ENCODE assay signal across 1 cellular context in the genomic region with DNA sequence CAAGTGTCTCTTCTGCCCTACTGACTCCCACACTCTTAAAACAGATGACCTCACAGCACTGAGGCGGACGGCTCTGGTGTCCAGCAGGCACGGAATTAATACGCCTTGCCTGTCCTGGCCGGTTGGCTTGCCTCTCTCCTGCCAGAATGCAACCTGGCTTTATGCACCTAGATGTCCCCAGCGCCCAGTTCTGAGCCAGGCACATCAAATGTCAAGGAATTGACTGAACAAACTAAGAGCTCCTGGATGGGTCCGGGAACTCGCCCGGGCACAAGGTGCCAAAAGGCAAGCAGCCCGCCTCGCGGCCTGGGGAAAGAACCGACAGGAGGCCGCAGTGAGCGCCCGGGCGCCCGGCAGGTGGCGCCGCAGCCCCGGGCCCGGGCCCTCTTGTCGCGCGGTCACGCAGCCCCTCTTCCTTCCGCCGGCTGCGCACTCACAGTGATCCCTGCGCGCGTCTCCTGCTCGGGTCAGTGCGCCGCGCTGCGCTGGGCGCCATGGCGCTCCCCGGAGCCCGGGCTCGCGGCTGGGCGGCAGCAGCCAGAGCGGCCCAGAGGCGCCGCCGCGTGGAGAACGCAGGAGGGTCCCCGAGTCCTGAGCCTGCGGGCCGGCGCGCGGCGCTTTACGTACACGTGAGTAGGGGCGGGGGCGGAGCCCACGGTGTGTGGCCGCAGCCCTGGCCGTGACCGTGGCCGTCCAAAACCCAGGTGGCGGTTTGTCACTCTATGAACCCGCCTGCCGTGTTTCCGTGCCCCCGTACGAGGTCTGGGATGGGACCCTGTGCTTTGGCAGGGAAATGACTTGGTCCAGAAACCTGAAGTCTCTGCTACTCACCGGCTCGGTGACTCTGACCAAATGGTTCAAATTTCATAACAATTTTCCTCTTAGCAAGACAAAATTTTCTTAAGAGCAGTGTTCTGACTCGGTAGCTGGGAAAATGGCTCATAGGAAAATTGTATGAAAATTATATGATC.
TF ChIP-seq lines count a peak whose summit lies in the region.

TSS of gene RSAD1 (plus strand) at position 470 of the 971 bp plus-strand sequence. CDS start at position 495, 25 bp downstream.

TF ChIP-seq in HepG2, 621 proteins besides CTCF, POLR2A, EP300 and RAD21 (continued from another document and continues in another):
- TF ChIP-seq EEA1 (CRISPR knock-in tag; IDR thresholded peaks at IDR 0.05; ENCODE audit: borderline replicate concordance) (no peak), ZNF547 (CRISPR knock-in tag; IDR thresholded peaks at IDR 0.05) (peak; percentile 39; the same call in 1 of the 2 replicates), CBX2 (IDR thresholded peaks at IDR 0.05; ENCODE audit: low read depth, low read length) (no peak), CBX2 (CRISPR knock-in tag; IDR thresholded peaks at IDR 0.05; ENCODE audit: low read depth) (peak; percentile 75; the same call in 1 of the 2 replicates), SP1 (IDR thresholded peaks at IDR 0.05) (no peak), SP1 (CRISPR knock-in tag; IDR thresholded peaks at IDR 0.05) (peak; percentile 39), SP2 (CRISPR knock-in tag; IDR thresholded peaks at IDR 0.05) (peak; percentile 31; the same call in 1 of the 2 replicates), ZNF12 (CRISPR knock-in tag; IDR thresholded peaks at IDR 0.05) (no peak), HNF1A (IDR thresholded peaks at IDR 0.05; ENCODE audit: low read depth) (0 out of 2 replicates have a peak, but pooled peaks have one; percentile 12), HNF1A (CRISPR knock-in tag; IDR thresholded peaks at IDR 0.05; ENCODE audit: borderline replicate concordance) (peak; percentile 76), ZNF331 (CRISPR knock-in tag; IDR thresholded peaks at IDR 0.05) (no peak), ZNF335 (CRISPR knock-in tag; IDR thresholded peaks at IDR 0.05) (no peak), MBD4 (IDR thresholded peaks at IDR 0.05; ENCODE audit: borderline replicate concordance, low read length) (no peak), NFIB (CRISPR knock-in tag; IDR thresholded peaks at IDR 0.05; ENCODE audit: borderline replicate concordance) (no peak), REXO4 (CRISPR knock-in tag; IDR thresholded peaks at IDR 0.05; ENCODE audit: borderline replicate concordance) (peak; percentile 82; the same call in 1 of the 2 replicates), TGIF2 (CRISPR knock-in tag; IDR thresholded peaks at IDR 0.05) (no peak), ZNF382 (CRISPR knock-in tag; IDR thresholded peaks at IDR 0.05; ENCODE audit: borderline replicate concordance) (no peak), ZNF230 (CRISPR knock-in tag; IDR thresholded peaks at IDR 0.05) (peak; percentile 94), NR1H2 (CRISPR knock-in tag; IDR thresholded peaks at IDR 0.05; ENCODE audit: borderline replicate concordance, low read depth) (peak; percentile 66; the same call in 1 of the 2 replicates), ZNF234 (CRISPR knock-in tag; conservative IDR thresholded peaks at IDR 0.05) (peak; percentile 95), NCOA2 (CRISPR knock-in tag; IDR thresholded peaks at IDR 0.05) (no peak; the same call in none of the 2 replicates), ESRRA (CRISPR knock-in tag; IDR thresholded peaks at IDR 0.05; ENCODE audit: low read depth) (peak; percentile 79), CBFB (CRISPR knock-in tag; IDR thresholded peaks at IDR 0.05) (peak; percentile 67; the same call in 1 of the 2 replicates), ZC3H13 (CRISPR knock-in tag; IDR thresholded peaks at IDR 0.05) (no peak), MYPOP (CRISPR knock-in tag; IDR thresholded peaks at IDR 0.05) (peak; percentile 100), ATF3 (CRISPR knock-in tag; IDR thresholded peaks at IDR 0.05) (no peak; the same call in 1 of the 2 replicates), ZNF251 (CRISPR knock-in tag; IDR thresholded peaks at IDR 0.05) (no peak), UBTF (CRISPR knock-in tag; IDR thresholded peaks at IDR 0.05) (peak; percentile 97), MTF1 (CRISPR knock-in tag; IDR thresholded peaks at IDR 0.05) (no peak; the same call in 1 of the 2 replicates), U2AF1 (optimal IDR thresholded peaks at IDR 0.05; ENCODE audit: low read depth, low read length) (no peak), MED8 (CRISPR knock-in tag; IDR thresholded peaks at IDR 0.05; ENCODE audit: insufficient replicate concordance) (no peak), ZNF264 (CRISPR knock-in tag; IDR thresholded peaks at IDR 0.05) (no peak; the same call in none of the 2 replicates), GLMP (CRISPR knock-in tag; IDR thresholded peaks at IDR 0.05; ENCODE audit: borderline replicate concordance) (no peak), EZH2 (conservative IDR thresholded peaks at IDR 0.05; ENCODE audit: low read depth, low read length) (no peak), ZNF326 (CRISPR knock-in tag; IDR thresholded peaks at IDR 0.05; ENCODE audit: borderline replicate concordance) (no peak), SAP130 (CRISPR knock-in tag; IDR thresholded peaks at IDR 0.05; ENCODE audit: low read depth) (peak; percentile 96), CREBL2 (CRISPR knock-in tag; IDR thresholded peaks at IDR 0.05; ENCODE audit: borderline replicate concordance) (no peak), CSRNP2 (CRISPR knock-in tag; conservative IDR thresholded peaks at IDR 0.05; ENCODE audit: low read depth) (no peak; the same call in 1 of the 2 replicates)
- TF ChIP-seq, protein P1, sequence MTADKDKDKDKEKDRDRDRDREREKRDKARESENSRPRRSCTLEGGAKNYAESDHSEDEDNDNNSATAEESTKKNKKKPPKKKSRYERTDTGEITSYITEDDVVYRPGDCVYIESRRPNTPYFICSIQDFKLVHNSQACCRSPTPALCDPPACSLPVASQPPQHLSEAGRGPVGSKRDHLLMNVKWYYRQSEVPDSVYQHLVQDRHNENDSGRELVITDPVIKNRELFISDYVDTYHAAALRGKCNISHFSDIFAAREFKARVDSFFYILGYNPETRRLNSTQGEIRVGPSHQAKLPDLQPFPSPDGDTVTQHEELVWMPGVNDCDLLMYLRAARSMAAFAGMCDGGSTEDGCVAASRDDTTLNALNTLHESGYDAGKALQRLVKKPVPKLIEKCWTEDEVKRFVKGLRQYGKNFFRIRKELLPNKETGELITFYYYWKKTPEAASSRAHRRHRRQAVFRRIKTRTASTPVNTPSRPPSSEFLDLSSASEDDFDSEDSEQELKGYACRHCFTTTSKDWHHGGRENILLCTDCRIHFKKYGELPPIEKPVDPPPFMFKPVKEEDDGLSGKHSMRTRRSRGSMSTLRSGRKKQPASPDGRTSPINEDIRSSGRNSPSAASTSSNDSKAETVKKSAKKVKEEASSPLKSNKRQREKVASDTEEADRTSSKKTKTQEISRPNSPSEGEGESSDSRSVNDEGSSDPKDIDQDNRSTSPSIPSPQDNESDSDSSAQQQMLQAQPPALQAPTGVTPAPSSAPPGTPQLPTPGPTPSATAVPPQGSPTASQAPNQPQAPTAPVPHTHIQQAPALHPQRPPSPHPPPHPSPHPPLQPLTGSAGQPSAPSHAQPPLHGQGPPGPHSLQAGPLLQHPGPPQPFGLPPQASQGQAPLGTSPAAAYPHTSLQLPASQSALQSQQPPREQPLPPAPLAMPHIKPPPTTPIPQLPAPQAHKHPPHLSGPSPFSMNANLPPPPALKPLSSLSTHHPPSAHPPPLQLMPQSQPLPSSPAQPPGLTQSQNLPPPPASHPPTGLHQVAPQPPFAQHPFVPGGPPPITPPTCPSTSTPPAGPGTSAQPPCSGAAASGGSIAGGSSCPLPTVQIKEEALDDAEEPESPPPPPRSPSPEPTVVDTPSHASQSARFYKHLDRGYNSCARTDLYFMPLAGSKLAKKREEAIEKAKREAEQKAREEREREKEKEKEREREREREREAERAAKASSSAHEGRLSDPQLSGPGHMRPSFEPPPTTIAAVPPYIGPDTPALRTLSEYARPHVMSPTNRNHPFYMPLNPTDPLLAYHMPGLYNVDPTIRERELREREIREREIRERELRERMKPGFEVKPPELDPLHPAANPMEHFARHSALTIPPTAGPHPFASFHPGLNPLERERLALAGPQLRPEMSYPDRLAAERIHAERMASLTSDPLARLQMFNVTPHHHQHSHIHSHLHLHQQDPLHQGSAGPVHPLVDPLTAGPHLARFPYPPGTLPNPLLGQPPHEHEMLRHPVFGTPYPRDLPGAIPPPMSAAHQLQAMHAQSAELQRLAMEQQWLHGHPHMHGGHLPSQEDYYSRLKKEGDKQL (CRISPR knock-in tag; IDR thresholded peaks at IDR 0.05; ENCODE audit: low read depth): no peak; the same call in 1 of the 2 replicates
- TF ChIP-seq, protein P2, sequence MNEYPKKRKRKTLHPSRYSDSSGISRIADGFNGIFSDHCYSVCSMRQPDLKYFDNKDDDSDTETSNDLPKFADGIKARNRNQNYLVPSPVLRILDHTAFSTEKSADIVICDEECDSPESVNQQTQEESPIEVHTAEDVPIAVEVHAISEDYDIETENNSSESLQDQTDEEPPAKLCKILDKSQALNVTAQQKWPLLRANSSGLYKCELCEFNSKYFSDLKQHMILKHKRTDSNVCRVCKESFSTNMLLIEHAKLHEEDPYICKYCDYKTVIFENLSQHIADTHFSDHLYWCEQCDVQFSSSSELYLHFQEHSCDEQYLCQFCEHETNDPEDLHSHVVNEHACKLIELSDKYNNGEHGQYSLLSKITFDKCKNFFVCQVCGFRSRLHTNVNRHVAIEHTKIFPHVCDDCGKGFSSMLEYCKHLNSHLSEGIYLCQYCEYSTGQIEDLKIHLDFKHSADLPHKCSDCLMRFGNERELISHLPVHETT (CRISPR knock-in tag; conservative IDR thresholded peaks at IDR 0.05): peak; percentile 84; the same call in 1 of the 2 replicates
